Comparison of ENCODE assay signal across 15 cellular contexts in genomic region chr2:26011609-26011989, GRCh38. TPM values are rescaled to one million over a fixed set of nuclear protein-coding genes. Genes with fewer than 3 reads are reported as not detected.
DNase-seq lines count a peak whose midpoint lies in the region; ATAC-seq, FAIRE-seq and TF ChIP-seq lines count a peak whose summit lies in the region.
"Had no signal": no experiment of that assay in that cellular context is flagged by ENCODE, and none has a peak within 500 bp of the region (broad histone marks: within the 10 kb centered on the region; RNA-seq: fewer than 3 reads in every experiment).

No MANE protein-coding gene starts in this region.

- TF ChIP-seq POLR2A in adrenal gland (IDR thresholded peaks at IDR 0.05) (no peak), HepG2 (IDR thresholded peaks at IDR 0.05; ENCODE audit: insufficient read depth in 1 of 2, low read depth in 2 of 2, low read length in 2 of 2) (no peak)

- peaks cover 13 to 29% of the 10 kb centered on the region in 2 donors for H3K4me1 ChIP-seq in adrenal gland (replicated peaks in 1 of 2)
- H3K4me1 ChIP-seq in HepG2 (ENCODE audit: insufficient read depth, low read length), result peaks cover 37% of the 10 kb centered on the region
- H3K4me1 ChIP-seq in skeletal muscle tissue (ENCODE audit: control insufficient read depth in 3 of 3, insufficient read depth in 3 of 3, low read length in 3 of 3), result peaks cover 17 to 29% (median 18%) of the 10 kb centered on the region in 3 donors
- H3K4me1 ChIP-seq: BLaER1 had no signal

- TF ChIP-seq RAD21 in HepG2 (CRISPR knock-in tag; IDR thresholded peaks at IDR 0.05), result no peak

- peak overlapping the region; percentile 79 for H3K4me2 ChIP-seq in HepG2 (ENCODE audit: low read depth, low read length)
- H3K4me2 ChIP-seq: BLaER1 had no signal

- H3K9me3 Mint-ChIP-seq in Calu3 (ENCODE audit: low read depth, unreplicated experiment), result no peaks in the 10 kb centered on the region

- H3K9ac ChIP-seq in HepG2 (ENCODE audit: insufficient read depth, low read depth, low read length), result no peak overlapping the region
- H3K9ac ChIP-seq in skeletal muscle tissue (ENCODE audit: low read depth in 1 of 3, low read length in 3 of 3), result peak overlapping the region in 1 of 3 donors; percentile 75
- H3K9ac ChIP-seq: BLaER1 had no signal

- no peaks in the 10 kb centered on the region for H3K36me3 ChIP-seq in adrenal gland (replicated peaks in 1 of 2)
- H3K36me3 ChIP-seq in HepG2 (replicated peaks in 1 of 2; ENCODE audit: control insufficient read depth in 1 of 2, insufficient read depth in 2 of 2, low read length in 2 of 2), result no peaks in the 10 kb centered on the region
- no peaks in the 10 kb centered on the region for H3K36me3 ChIP-seq in skeletal muscle tissue (ENCODE audit: control insufficient read depth in 3 of 3, insufficient read depth in 3 of 3, low read length in 3 of 3)
- H3K36me3 ChIP-seq: BLaER1, transverse colon had no signal

- H3K9me3 ChIP-seq in adrenal gland (replicated peaks in 1 of 3) (no peaks in the 10 kb centered on the region), HepG2 (ENCODE audit: low read length) (no peaks in the 10 kb centered on the region), skeletal muscle tissue (ENCODE audit: control insufficient read depth in 3 of 3, low read length in 3 of 3) (no peaks in the 10 kb centered on the region)
- H3K9me3 ChIP-seq: transverse colon had no signal

- H3K4me3 ChIP-seq in adrenal gland (no peak overlapping the region), HepG2 (replicated peaks in 1 of 3; ENCODE audit: insufficient read depth in 1 of 3, low read depth in 2 of 3, low read length in 3 of 3) (0 out of 6 replicates have a peak overlapping the region, but pooled peaks of 1 of the 3 experiments have one; percentile 24), skeletal muscle tissue (ENCODE audit: low read length in 3 of 3) (peak overlapping the region in 1 of 3 donors; percentile 34)
- H3K4me3 ChIP-seq: BLaER1, transverse colon had no signal

- no peaks in the 10 kb centered on the region for H3K27me3 ChIP-seq in adrenal gland
- peaks cover 2 to 9% of the 10 kb centered on the region in 2 experiments; a peak in 1 of 5 replicates for H3K27me3 ChIP-seq in HepG2 (ENCODE audit: control insufficient read depth in 1 of 2, insufficient read depth in 2 of 2, low read length in 2 of 2)
- no peaks in the 10 kb centered on the region for H3K27me3 ChIP-seq in skeletal muscle tissue (ENCODE audit: control insufficient read depth in 3 of 3, insufficient read depth in 3 of 3, low read length in 3 of 3)
- H3K27me3 ChIP-seq: BLaER1, transverse colon had no signal

- peak overlapping the region; percentile 91 for H3K27ac Mint-ChIP-seq in Calu3 (ENCODE audit: unreplicated experiment)
- H3K27ac Mint-ChIP-seq: activated B cell treated with CpG ODN at 0.5 μM for 24 hours; activated naive CD8-positive, alpha-beta T cell had no signal

- no peak for TF ChIP-seq EP300 in HepG2 (IDR thresholded peaks at IDR 0.05; ENCODE audit: low read depth in 2 of 2, low read length in 2 of 2)
- TF ChIP-seq EP300 in HepG2 (CRISPR knock-in tag; IDR thresholded peaks at IDR 0.05; ENCODE audit: borderline replicate concordance), result no peak

- H3K79me2 ChIP-seq in HepG2 (ENCODE audit: insufficient read depth, low read length), result no peaks in the 10 kb centered on the region

- peaks cover 17% of the 10 kb centered on the region for H3K36me3 Mint-ChIP-seq in Calu3 (ENCODE audit: insufficient read depth, unreplicated experiment)

- H3K27me3 Mint-ChIP-seq in Calu3 (ENCODE audit: unreplicated experiment), result no peaks in the 10 kb centered on the region
- H3K27me3 Mint-ChIP-seq: activated naive CD8-positive, alpha-beta T cell had no signal

- H2AFZ ChIP-seq in HepG2 (ENCODE audit: low read length), result no peak overlapping the region

- FAIRE-seq in HepG2 (lab: Jason Lieb, UNC), result no peak

- no peak; the same call in 1 of the 3 replicates for ATAC-seq in HepG2

- intact Hi-C loops in Calu3 (cut with micrococcal nuclease; ENCODE audit: unreplicated experiment), result no loop called here
- intact Hi-C loops in adrenal gland (cut with DNase I), result no loop called here
- intact Hi-C loops in HepG2 (cut with micrococcal nuclease; ENCODE audit: unreplicated experiment), result no loop called here

- CTCF ChIA-PET in Calu3 (lab: Charles Lee), result interaction anchor here (0.5 to 2.4 kb wide), 6 partner anchors 8 to 104 kb away, joined by 3 to 19 read pairs (median 8); partner anchors contain the start of gene RAB10
- CTCF ChIA-PET in HepG2 (lab: Yijun Ruan, JAX; ENCODE audit: low intra/inter-chr PET ratio, low total read pairs), result no interaction called here

- in situ Hi-C loops in HepG2 (cut with HindIII; ENCODE audit: extremely low pct_ligation_motif_present, low pct_unique_long_range_greater_than_20kb), result no loop called here

- POLR2A ChIA-PET in HepG2 (lab: Yijun Ruan, JAX), result interaction anchor here (1.1 to 2.1 kb wide), 6 partner anchors 9 to 133 kb away, joined by 3 to 15 read pairs (median 4); partner anchors contain the start of genes ASXL2 and RAB10

- BruUV-seq in Calu3 (replicated peaks; lab: Mats Ljungman, UMichigan) (no TSS peak), HepG2 (replicated peaks; lab: Mats Ljungman, UMichigan) (no TSS peak)

- H4K20me1 ChIP-seq in HepG2 (ENCODE audit: insufficient read depth, low read length), result no peaks in the 10 kb centered on the region
- H4K20me1 ChIP-seq: BLaER1 had no signal

- WGBS in adrenal gland, 4 donors, result 67 to 75% (median 71%) methylated on average over 6 of the region's 6 CpGs
- WGBS in HepG2 (ENCODE audit: low lambda C conversion rate), result 15% methylated on average over 6 of the region's 6 CpGs

- peak overlapping the region; percentile 57 for H3K4me3 Mint-ChIP-seq in Calu3 (ENCODE audit: low read depth, unreplicated experiment)
- H3K4me3 Mint-ChIP-seq: activated B cell treated with CpG ODN at 0.5 μM for 24 hours; activated naive CD8-positive, alpha-beta T cell had no signal

- no peak for TF ChIP-seq CTCF in Calu3 (IDR thresholded peaks at IDR 0.05; ENCODE audit: unreplicated experiment)
- no peak for TF ChIP-seq CTCF in adrenal gland (IDR thresholded peaks at IDR 0.05)
- no peak for TF ChIP-seq CTCF in HepG2 (CRISPR knock-in tag; IDR thresholded peaks at IDR 0.05)

- DNase-seq in Calu3 (no peak), adrenal gland (peak in 2 of 7 donors; percentile 25 to 31), HepG2 (ENCODE audit: low spot score) (no peak), Kasumi-1 (lab: John Stamatoyannopoulos, UW) (no peak), GOT3 (lab: John Stamatoyannopoulos, UW) (no peak), A172 (ENCODE audit: low spot score) (no peak)
- no peak for DNase-seq in central memory CD4-positive, alpha-beta T cell
- DNase-seq: activated B cell treated with CpG ODN at 0.5 μM for 24 hours, NCI-H1048, NCI-H2227 treated with DMSO at 0.1 percent for 48 hours, occipital lobe had no signal

- H3K27ac ChIP-seq in adrenal gland, result peak overlapping the region in 4 of 5 donors; percentile 35 to 87 (median 76)
- H3K27ac ChIP-seq in HepG2 (ENCODE audit: extremely low read length, insufficient read depth, low read length), result no peak overlapping the region
- peak overlapping the region; percentile 79 for H3K27ac ChIP-seq in skeletal muscle tissue (ENCODE audit: low read depth, low read length)
- H3K27ac ChIP-seq: BLaER1 had no signal

- peaks cover 52% of the 10 kb centered on the region for H3K4me1 Mint-ChIP-seq in Calu3 (ENCODE audit: low read depth, unreplicated experiment)
- H3K4me1 Mint-ChIP-seq: activated B cell treated with CpG ODN at 0.5 μM for 24 hours had no signal

RNA-seq across cellular contexts. Expression of gene RAB10, which starts 22.3 kb away (rescaled TPM):
- total RNA-seq in Calu3 (2022) (149 and 157 TPM in 2 replicates), adrenal gland (100 to 1,000 TPM in 7 of 8 donors, 10 to 100 TPM in 1; 96.3 to 258 (median 155) TPM), HepG2 (2016; rRNA removed; fragmentation: Illumina TruSeq; extraction: Trizol) (106 and 120 TPM in 2 replicates), skeletal muscle tissue (49.1 TPM)
- polyA plus RNA-seq in adrenal gland (100 to 1,000 TPM in 1 of 3 donors, 10 to 100 TPM in 2; 31.8 to 369 (median 36.5) TPM), HepG2 (2011; rRNA removed) (39.0 and 48.2 TPM in 2 replicates)
- total RNA-seq in HepG2 (2016; cell fraction: cytosol; rRNA removed; fragmentation: Illumina TruSeq; extraction: Trizol; ENCODE audit: low read depth), result 19.3 and 24.2 TPM in 2 replicates
- total RNA-seq in HepG2 (2016; cell fraction: insoluble cytoplasmic fraction; rRNA removed; fragmentation: Illumina TruSeq; extraction: Trizol), result 113 and 116 TPM in 2 replicates
- total RNA-seq in HepG2 (2016; cell fraction: membrane; rRNA removed; fragmentation: Illumina TruSeq; extraction: Trizol), result 40.0 and 43.5 TPM in 2 replicates
- 72.2 and 76.5 TPM in 2 replicates for total RNA-seq in HepG2 (2016; cell fraction: nucleus; rRNA removed; fragmentation: Illumina TruSeq; extraction: Trizol)
- 33.3 and 40.9 TPM in 2 replicates for polyA plus RNA-seq in HepG2 (2011; cell fraction: cytosol; rRNA removed)
- polyA plus RNA-seq in HepG2 (2011; cell fraction: nucleus; rRNA removed), result 28.6 and 31.9 TPM in 2 replicates
- 98.5 and 102 TPM in 2 replicates for polyA plus RNA-seq in HepG2 (2012)
- 18.0 and 27.8 TPM in 2 replicates for polyA plus RNA-seq in HepG2 (2016; cell fraction: cytosol; fragmentation: Illumina TruSeq; extraction: Trizol; ENCODE audit: low read depth)
- polyA plus RNA-seq in HepG2 (2016; cell fraction: insoluble cytoplasmic fraction; fragmentation: Illumina TruSeq; extraction: Trizol; ENCODE audit: low read depth), result 113 and 118 TPM in 2 replicates
- 28.6 and 39.1 TPM in 2 replicates for polyA plus RNA-seq in HepG2 (2016; cell fraction: membrane; fragmentation: Illumina TruSeq; extraction: Trizol; ENCODE audit: low read depth)
- polyA plus RNA-seq in HepG2 (2016; cell fraction: nucleus; fragmentation: Illumina TruSeq; extraction: Trizol; ENCODE audit: insufficient read depth, low read depth), result 112 and 122 TPM in 2 replicates
- 42.7 and 61.6 TPM in 2 replicates for polyA minus RNA-seq in HepG2 (2011; rRNA and poly(A)+ RNA removed; ENCODE audit: low replicate concordance)
- polyA minus RNA-seq in HepG2 (2011; cell fraction: cytosol; rRNA and poly(A)+ RNA removed), result 82.0 and 98.0 TPM in 2 replicates
- 46.1 and 55.2 TPM in 2 replicates for polyA minus RNA-seq in HepG2 (2011; cell fraction: nucleus; rRNA and poly(A)+ RNA removed)
- 148 and 268 TPM in 2 replicates for total RNA-seq in A172 (2014; rRNA removed; shearing (Covaris generic))

RNA-seq across cellular contexts. Expression of gene KIF3C, which starts 29.3 kb away (rescaled TPM):
- total RNA-seq in Calu3 (2022) (3.6 and 4.2 TPM in 2 replicates), adrenal gland (10 to 100 TPM in 4 of 8 donors, 1 to 10 TPM in 4; 5.0 to 22.8 (median 10.0) TPM), HepG2 (2016; rRNA removed; fragmentation: Illumina TruSeq; extraction: Trizol) (3.4 and 3.6 TPM in 2 replicates), skeletal muscle tissue (3.7 TPM)
- polyA plus RNA-seq in adrenal gland (10 to 100 TPM in 1 of 3 donors, 1 to 10 TPM in 2; 2.8 to 10.4 (median 6.4) TPM), HepG2 (2011; rRNA removed) (4.8 and 4.9 TPM in 2 replicates)
- 2.6 and 3.1 TPM in 2 replicates for total RNA-seq in HepG2 (2016; cell fraction: cytosol; rRNA removed; fragmentation: Illumina TruSeq; extraction: Trizol; ENCODE audit: low read depth)
- 3.3 and 4.2 TPM in 2 replicates for total RNA-seq in HepG2 (2016; cell fraction: insoluble cytoplasmic fraction; rRNA removed; fragmentation: Illumina TruSeq; extraction: Trizol)
- total RNA-seq in HepG2 (2016; cell fraction: membrane; rRNA removed; fragmentation: Illumina TruSeq; extraction: Trizol), result 6.0 and 7.0 TPM in 2 replicates
- total RNA-seq in HepG2 (2016; cell fraction: nucleus; rRNA removed; fragmentation: Illumina TruSeq; extraction: Trizol), result 3.7 TPM in 2 replicates
- 3.8 and 4.0 TPM in 2 replicates for polyA plus RNA-seq in HepG2 (2011; cell fraction: cytosol; rRNA removed)
- polyA plus RNA-seq in HepG2 (2011; cell fraction: nucleus; rRNA removed), result 3.6 and 4.6 TPM in 2 replicates
- 7.3 and 11.4 TPM in 2 replicates for polyA plus RNA-seq in HepG2 (2012)
- polyA plus RNA-seq in HepG2 (2016; cell fraction: cytosol; fragmentation: Illumina TruSeq; extraction: Trizol; ENCODE audit: low read depth), result 2.1 and 2.7 TPM in 2 replicates
- 3.7 and 4.9 TPM in 2 replicates for polyA plus RNA-seq in HepG2 (2016; cell fraction: insoluble cytoplasmic fraction; fragmentation: Illumina TruSeq; extraction: Trizol; ENCODE audit: low read depth)
- 6.1 and 6.3 TPM in 2 replicates for polyA plus RNA-seq in HepG2 (2016; cell fraction: membrane; fragmentation: Illumina TruSeq; extraction: Trizol; ENCODE audit: low read depth)
- polyA plus RNA-seq in HepG2 (2016; cell fraction: nucleus; fragmentation: Illumina TruSeq; extraction: Trizol; ENCODE audit: insufficient read depth, low read depth), result 4.6 and 4.7 TPM in 2 replicates
- polyA minus RNA-seq in HepG2 (2011; rRNA and poly(A)+ RNA removed; ENCODE audit: low replicate concordance), result 2.6 and 8.0 TPM in 2 replicates
- polyA minus RNA-seq in HepG2 (2011; cell fraction: cytosol; rRNA and poly(A)+ RNA removed), result 3.7 and 5.7 TPM in 2 replicates
- polyA minus RNA-seq in HepG2 (2011; cell fraction: nucleus; rRNA and poly(A)+ RNA removed), result 5.5 and 7.8 TPM in 2 replicates
- 29.6 and 38.8 TPM in 2 replicates for total RNA-seq in A172 (2014; rRNA removed; shearing (Covaris generic))
